ENCODE assay signal across 8 cellular contexts in the genomic region with DNA sequence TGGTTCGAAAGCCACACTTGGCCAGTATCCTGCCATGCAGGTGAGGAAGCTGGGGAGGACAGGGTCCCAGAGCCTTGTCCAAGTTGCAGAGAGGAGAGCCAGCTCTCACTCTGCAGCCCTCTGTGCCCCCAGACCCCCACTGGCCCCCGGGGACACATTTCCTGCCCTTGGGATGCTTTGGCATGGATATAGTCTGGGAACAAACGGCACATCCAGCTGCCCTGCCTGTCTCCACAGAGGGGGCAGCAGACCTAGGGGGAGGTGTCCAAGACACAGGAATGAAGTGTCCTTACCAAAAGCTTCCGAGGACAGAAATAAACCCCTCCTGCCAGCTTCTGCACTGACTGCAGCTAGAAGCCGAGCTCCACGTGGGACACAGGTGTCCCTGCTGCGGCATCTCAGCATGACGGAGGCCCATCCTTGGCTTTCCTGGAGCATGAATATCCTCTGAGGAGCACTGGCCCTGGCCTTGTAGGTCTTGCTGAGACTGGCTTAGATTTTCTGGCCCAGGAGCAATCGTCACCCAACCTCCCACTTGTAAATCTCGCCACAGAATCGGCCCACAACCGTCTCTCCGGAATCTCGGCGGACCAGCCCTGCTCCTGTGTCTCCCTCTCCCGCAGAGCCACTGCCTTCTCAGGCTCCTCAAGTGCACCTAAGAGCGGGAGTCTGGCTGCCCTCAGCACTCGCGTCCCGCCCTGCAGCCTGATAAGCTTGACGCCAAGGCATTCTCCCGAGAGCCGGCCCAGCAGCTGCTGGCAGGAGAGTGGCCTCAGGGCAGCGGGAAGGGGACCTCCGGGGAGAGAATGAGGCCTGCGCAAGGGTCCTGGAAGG. TPM values are rescaled to one million over a fixed set of nuclear protein-coding genes. Genes with fewer than 3 reads are reported as not detected.
DNase-seq lines count a peak whose midpoint lies in the region; ATAC-seq and TF ChIP-seq lines count a peak whose summit lies in the region.

No MANE protein-coding gene starts in this region.

- H3K4me3 ChIP-seq in AG09309 (ENCODE audit: control insufficient read depth, low read depth, low read length) (peak overlapping the region; percentile 91), duodenal mucosa (ENCODE audit: low read depth in 1 of 2, low read length in 2 of 2) (peak overlapping the region; percentile 75 to 79), mesenchymal stem cell (ENCODE audit: insufficient read depth in 1 of 2, low read depth in 1 of 2, low read length in 2 of 2) (peak overlapping the region; percentile 85 to 93)

- peak overlapping the region; percentile 66 for H4K8ac ChIP-seq in mesenchymal stem cell (ENCODE audit: low read length)

- H3K27me3 Mint-ChIP-seq in type B pancreatic cell = no peaks in the 10 kb centered on the region

- H2BK12ac ChIP-seq in mesenchymal stem cell (ENCODE audit: low read length in 2 of 2) = peak overlapping the region in 1 of 2 experiments; percentile 38

- H3K14ac ChIP-seq in mesenchymal stem cell (ENCODE audit: low read length in 2 of 2) = peak overlapping the region in 1 of 2 experiments; percentile 90

- no peaks in the 10 kb centered on the region for H3K9me3 Mint-ChIP-seq in type B pancreatic cell

- H3K4me2 ChIP-seq in mesenchymal stem cell (ENCODE audit: low read length, poor library complexity, severe bottlenecking) = peak overlapping the region; percentile 70

- no peaks in the 10 kb centered on the region for H3K27me3 ChIP-seq in duodenal mucosa (ENCODE audit: control insufficient read depth in 1 of 2, insufficient read depth in 2 of 2, low read length in 2 of 2)
- no peaks in the 10 kb centered on the region for H3K27me3 ChIP-seq in mesenchymal stem cell (ENCODE audit: control insufficient read depth in 1 of 2, insufficient read depth in 1 of 2, low read length in 2 of 2)

- DNase-seq in AG09309 (ENCODE audit: low read depth) = no peak
- peak; percentile 50 for DNase-seq in SK-N-DZ (ENCODE audit: low spot score)
- DNase-seq in mesenchymal stem cell = peak; percentile 75
- no peak for DNase-seq in type B pancreatic cell (ENCODE audit: extremely low spot score, unreplicated experiment)
- DNase-seq in NCI-H1694 treated with DMSO at 0.1 percent for 48 hours (lab: John Stamatoyannopoulos, UW) = no peak
- DNase-seq in activated effector memory CD4-positive, alpha-beta T cell treated with Interleukin-2 at 50 U/mL for 16 hours = no peak

- peak overlapping the region; percentile 40 to 98 for H3K18ac ChIP-seq in mesenchymal stem cell (ENCODE audit: low read depth in 1 of 2, low read length in 2 of 2)

- H3K4me1 Mint-ChIP-seq in type B pancreatic cell (ENCODE audit: unreplicated experiment) = peaks cover 4% of the 10 kb centered on the region

- TF ChIP-seq CTCF in AG09309 (IDR thresholded peaks at IDR 0.05; ENCODE audit: control insufficient read depth, insufficient read depth, low read depth, low read length, missing control alignments) (no peak), type B pancreatic cell (conservative IDR thresholded peaks at IDR 0.05) (no peak)

- H4K91ac ChIP-seq in mesenchymal stem cell (ENCODE audit: low read length) = peak overlapping the region; percentile 40

- H2AK5ac ChIP-seq in mesenchymal stem cell (ENCODE audit: low read length, severe bottlenecking) = no peak overlapping the region

- peak overlapping the region; percentile 8 for H2AFZ ChIP-seq in mesenchymal stem cell (ENCODE audit: low read depth, low read length)

- WGBS in mesenchymal stem cell = 19% methylated on average over 26 of the region's 26 CpGs

- H3K4me3 Mint-ChIP-seq in type B pancreatic cell = peak overlapping the region; percentile 95

- H2BK120ac ChIP-seq in mesenchymal stem cell (ENCODE audit: low read depth, low read length) = peak overlapping the region; percentile 75

- H3K9me3 ChIP-seq in duodenal mucosa (ENCODE audit: control insufficient read depth in 1 of 2, low read length in 2 of 2) = no peaks in the 10 kb centered on the region
- H3K9me3 ChIP-seq in mesenchymal stem cell (ENCODE audit: control insufficient read depth, low read length) = no peaks in the 10 kb centered on the region

- peaks cover 41 to 51% of the 10 kb centered on the region in 2 donors for H3K4me1 ChIP-seq in duodenal mucosa (ENCODE audit: control insufficient read depth in 1 of 2, insufficient read depth in 2 of 2, low read length in 2 of 2)
- peaks cover 53% of the 10 kb centered on the region for H3K4me1 ChIP-seq in mesenchymal stem cell (ENCODE audit: control insufficient read depth, insufficient read depth, low read depth, low read length)

- ATAC-seq in GM19455 (IDR thresholded peaks at IDR 0.05; ENCODE audit: unreplicated experiment) = peak; percentile 9

- H3K36me3 ChIP-seq in duodenal mucosa (ENCODE audit: control insufficient read depth in 1 of 2, insufficient read depth in 2 of 2, low read length in 2 of 2) = peaks cover 0 to 5% of the 10 kb centered on the region in 2 donors
- H3K36me3 ChIP-seq in mesenchymal stem cell (ENCODE audit: control insufficient read depth in 1 of 2, insufficient read depth in 2 of 2, low read depth in 1 of 2, low read length in 2 of 2) = peaks cover 13 to 46% of the 10 kb centered on the region in 2 experiments

- peak overlapping the region; percentile 84 to 92 for H3K4ac ChIP-seq in mesenchymal stem cell (ENCODE audit: low read depth in 1 of 2, low read length in 2 of 2)

- H2BK15ac ChIP-seq in mesenchymal stem cell (ENCODE audit: low read depth, poor library complexity, severe bottlenecking) = no peak overlapping the region

- H3K27ac ChIP-seq in duodenal mucosa (ENCODE audit: low read depth, low read length) (peak overlapping the region; percentile 98), mesenchymal stem cell (ENCODE audit: low read length, poor library complexity, severe bottlenecking) (peak overlapping the region; percentile 78)

- no peaks in the 10 kb centered on the region for H3K36me3 Mint-ChIP-seq in type B pancreatic cell

- peak overlapping the region; percentile 95 for H3K27ac Mint-ChIP-seq in type B pancreatic cell

- H2BK5ac ChIP-seq in mesenchymal stem cell (ENCODE audit: low read depth, low read length, poor library complexity, severe bottlenecking) = peak overlapping the region; percentile 3

- peak overlapping the region in 1 of 2 experiments; percentile 84 for H3K23ac ChIP-seq in mesenchymal stem cell (ENCODE audit: low read length in 2 of 2)

- peak overlapping the region; percentile 69 to 87 for H3K9ac ChIP-seq in duodenal mucosa (ENCODE audit: low read depth in 1 of 2, low read length in 2 of 2)
- H3K9ac ChIP-seq in mesenchymal stem cell (ENCODE audit: low read length) = peak overlapping the region; percentile 94

- peaks cover 12% of the 10 kb centered on the region for H3K79me1 ChIP-seq in mesenchymal stem cell (replicated peaks; ENCODE audit: low read length, poor library complexity, severe bottlenecking)

RNA-seq across cellular contexts. Expression of a gene that starts 1.1 kb away (rescaled TPM):
- 31.5 and 37.4 TPM in 2 replicates for polyA plus RNA-seq in SK-N-DZ (2014; cell fraction: cytosol; rRNA removed)
- 93.2 and 148 TPM in 2 replicates for polyA plus RNA-seq in SK-N-DZ (2014; cell fraction: nucleus; rRNA removed)
- polyA plus RNA-seq in mesenchymal stem cell (2013, experiment 1 of 2) = 22.1 TPM
- polyA plus RNA-seq in mesenchymal stem cell (2013, experiment 2 of 2) = 19.9 TPM
- total RNA-seq in type B pancreatic cell (ENCODE audit: low replicate concordance) = 50.1 and 52.3 TPM in 2 replicates

RNA-seq across cellular contexts. Expression of a gene that starts 33.8 kb away (rescaled TPM):
- 0.06 and 0.24 TPM in 2 replicates for polyA plus RNA-seq in SK-N-DZ (2014; cell fraction: cytosol; rRNA removed)
- polyA plus RNA-seq in SK-N-DZ (2014; cell fraction: nucleus; rRNA removed) = not detected in 2 replicates
- 0.03 TPM for polyA plus RNA-seq in mesenchymal stem cell (2013, experiment 1 of 2)
- not detected for polyA plus RNA-seq in mesenchymal stem cell (2013, experiment 2 of 2)
- total RNA-seq in type B pancreatic cell (ENCODE audit: low replicate concordance) = 0.12 TPM in 2 replicates

RNA-seq across cellular contexts. Expression of a gene that starts 40.4 kb away (rescaled TPM):
- 1.3 and 1.8 TPM in 2 replicates for polyA plus RNA-seq in SK-N-DZ (2014; cell fraction: cytosol; rRNA removed)
- 2.8 and 3.7 TPM in 2 replicates for polyA plus RNA-seq in SK-N-DZ (2014; cell fraction: nucleus; rRNA removed)
- polyA plus RNA-seq in mesenchymal stem cell (2013, experiment 1 of 2) = 0.62 TPM
- 0.64 TPM for polyA plus RNA-seq in mesenchymal stem cell (2013, experiment 2 of 2)
- total RNA-seq in type B pancreatic cell (ENCODE audit: low replicate concordance) = 0.52 and 1.4 TPM in 2 replicates

RNA-seq across cellular contexts. Expression of a gene that starts 43.4 kb away (rescaled TPM):
- 25.3 and 35.9 TPM in 2 replicates for polyA plus RNA-seq in SK-N-DZ (2014; cell fraction: cytosol; rRNA removed)
- 138 and 159 TPM in 2 replicates for polyA plus RNA-seq in SK-N-DZ (2014; cell fraction: nucleus; rRNA removed)
- 18.5 TPM for polyA plus RNA-seq in mesenchymal stem cell (2013, experiment 1 of 2)
- 17.1 TPM for polyA plus RNA-seq in mesenchymal stem cell (2013, experiment 2 of 2)
- 58.2 and 83.5 TPM in 2 replicates for total RNA-seq in type B pancreatic cell (ENCODE audit: low replicate concordance)

Comparison
In these comparisons a context has a peak if more than half of its experiments do, and no peak if none do; other contexts are left out.
1. DNase-seq: peak in SK-N-DZ (single experiment) and mesenchymal stem cell (single experiment); none in AG09309 (single experiment), type B pancreatic cell (single experiment), NCI-H1694 treated with DMSO at 0.1 percent for 48 hours (single experiment) and activated effector memory CD4-positive, alpha-beta T cell treated with Interleukin-2 at 50 U/mL for 16 hours (single experiment).
2. Peak in every context shown above with its lines, with median percentiles within 50 percentile points of each other: H3K4me3 ChIP-seq.